ENCODE assay signal across 12 cellular contexts in genomic region chr2:27080140-27080469, GRCh38. TPM values are rescaled to one million over a fixed set of nuclear protein-coding genes. Genes with fewer than 3 reads are reported as not detected.
DNase-seq lines count a peak whose midpoint lies in the region; ATAC-seq and TF ChIP-seq lines count a peak whose summit lies in the region.
"Had no signal": no experiment of that assay in that cellular context is flagged by ENCODE, and none has a peak within 500 bp of the region (broad histone marks: within the 10 kb centered on the region; RNA-seq: fewer than 3 reads in every experiment).

No MANE protein-coding gene starts in this region.

- H3K4me2 ChIP-seq in neural progenitor cell = no peak overlapping the region

- no peaks in the 10 kb centered on the region for H4K20me1 ChIP-seq in neural progenitor cell (ENCODE audit: low read depth)

- no peaks in the 10 kb centered on the region for H3K27me3 Mint-ChIP-seq in effector memory CD8-positive, alpha-beta T cell
- H3K27me3 Mint-ChIP-seq in neural progenitor cell (ENCODE audit: insufficient read depth, low read depth) = no peaks in the 10 kb centered on the region

- H3K4me3 Mint-ChIP-seq in effector memory CD8-positive, alpha-beta T cell = peak overlapping the region in 1 of 2 donors; percentile 72
- peak overlapping the region; percentile 77 for H3K4me3 Mint-ChIP-seq in neural progenitor cell

- no peaks in the 10 kb centered on the region for H3K79me2 ChIP-seq in neural progenitor cell (ENCODE audit: low read depth)

- no peaks in the 10 kb centered on the region for H3K9me3 Mint-ChIP-seq in effector memory CD8-positive, alpha-beta T cell
- H3K9me3 Mint-ChIP-seq in neural progenitor cell = no peaks in the 10 kb centered on the region
- H3K9me3 Mint-ChIP-seq: CD4-positive, alpha-beta memory T cell had no signal

- DNase-seq in left ventricle myocardium inferior = no peak
- no peak for DNase-seq in Right ventricle myocardium inferior (ENCODE audit: missing footprints)
- DNase-seq in effector memory CD8-positive, alpha-beta T cell = no peak
- DNase-seq in neural progenitor cell (ENCODE audit: low spot score) = no peak
- no peak for DNase-seq in cerebellar cortex (ENCODE audit: low spot score)
- no peak for DNase-seq in substantia nigra (lab: John Stamatoyannopoulos, UW)
- no peak for DNase-seq in dedifferentiated amniotic fluid mesenchymal stem cell (ENCODE audit: extremely low spot score)
- DNase-seq in hypothalamus (lab: John Stamatoyannopoulos, UW) = no peak
- DNase-seq: CD4-positive, alpha-beta memory T cell; NCI-H2081; stimulated activated CD4-positive, alpha-beta T cell treated with anti-CD3 and anti-CD28 coated beads, Interleukin-4, amount 100 ng/mL, for 1 hour had no signal

- H3K4me1 ChIP-seq in left ventricle myocardium inferior (peaks cover 60% of the 10 kb centered on the region), neural progenitor cell (peaks cover 15% of the 10 kb centered on the region)

- H3K27ac Mint-ChIP-seq in effector memory CD8-positive, alpha-beta T cell = peak overlapping the region; percentile 83 to 90
- peak overlapping the region; percentile 65 for H3K27ac Mint-ChIP-seq in neural progenitor cell

- H3K36me3 ChIP-seq in left ventricle myocardium inferior (no peaks in the 10 kb centered on the region), neural progenitor cell (no peaks in the 10 kb centered on the region)

- H3K4me1 Mint-ChIP-seq in effector memory CD8-positive, alpha-beta T cell (ENCODE audit: low read depth in 2 of 2) = peaks cover 27 to 30% of the 10 kb centered on the region in 2 donors
- H3K4me1 Mint-ChIP-seq in neural progenitor cell = peaks cover 51% of the 10 kb centered on the region

- ATAC-seq in Right ventricle myocardium inferior = no peak
- no peak for ATAC-seq in effector memory CD8-positive, alpha-beta T cell (replicated peaks)
- ATAC-seq: GM12878 had no signal

- peaks cover 3% of the 10 kb centered on the region for H3K36me3 Mint-ChIP-seq in effector memory CD8-positive, alpha-beta T cell (ENCODE audit: insufficient read depth)
- no peaks in the 10 kb centered on the region for H3K36me3 Mint-ChIP-seq in neural progenitor cell
- H3K36me3 Mint-ChIP-seq: CD4-positive, alpha-beta memory T cell had no signal

- TF ChIP-seq CTCF in left ventricle myocardium inferior (IDR thresholded peaks at IDR 0.05; ENCODE audit: borderline replicate concordance) (no peak), neural progenitor cell (IDR thresholded peaks at IDR 0.05) (no peak)

- H3K9me3 ChIP-seq in left ventricle myocardium inferior (replicated peaks) = no peaks in the 10 kb centered on the region
- no peaks in the 10 kb centered on the region for H3K9me3 ChIP-seq in neural progenitor cell (ENCODE audit: low read depth)

- peak overlapping the region; percentile 93 for H3K27ac ChIP-seq in left ventricle myocardium inferior (replicated peaks)
- H3K27ac ChIP-seq in neural progenitor cell = no peak overlapping the region
- no peak overlapping the region for H3K27ac ChIP-seq in substantia nigra (ENCODE audit: low read depth, low read length, poor library complexity, severe bottlenecking)

- H3F3A ChIP-seq in neural progenitor cell (ENCODE audit: low read depth) = peaks cover 7% of the 10 kb centered on the region

- H3K27me3 ChIP-seq in left ventricle myocardium inferior (ENCODE audit: low read depth) (no peaks in the 10 kb centered on the region), neural progenitor cell (peaks cover 4% of the 10 kb centered on the region)

- no peak overlapping the region for H2AFZ ChIP-seq in neural progenitor cell (replicated peaks)

- intact Hi-C loops in left ventricle myocardium inferior (cut with micrococcal nuclease) = loop anchor here (10.0 kb wide), 1 partner anchor 115 kb away; no protein-coding TSS in a partner anchor
- intact Hi-C loops in Right ventricle myocardium inferior (cut with DNase I) = no loop called here

- no peak overlapping the region for H3K9ac ChIP-seq in neural progenitor cell

- peak overlapping the region; percentile 68 for H3K4me3 ChIP-seq in left ventricle myocardium inferior
- H3K4me3 ChIP-seq in neural progenitor cell = no peak overlapping the region
- H3K4me3 ChIP-seq: GM12878 had no signal

RNA-seq across cellular contexts. Expression of gene EMILIN1, which starts 1.7 kb away (rescaled TPM):
- 18.4 TPM for total RNA-seq in left ventricle myocardium inferior
- 25.8 TPM for total RNA-seq in Right ventricle myocardium inferior
- 0.15 and 5.1 TPM in 2 replicates for total RNA-seq in neural progenitor cell (ENCODE audit: low replicate concordance)

RNA-seq across cellular contexts. Expression of gene KHK, which starts 6.5 kb away (rescaled TPM):
- total RNA-seq in left ventricle myocardium inferior = 2.9 TPM
- 4.5 TPM for total RNA-seq in Right ventricle myocardium inferior
- total RNA-seq in neural progenitor cell (ENCODE audit: low replicate concordance) = 3.3 and 5.0 TPM in 2 replicates

RNA-seq across cellular contexts. Expression of gene OST4, which starts 8.7 kb away (rescaled TPM):
- total RNA-seq in left ventricle myocardium inferior = 354 TPM
- total RNA-seq in Right ventricle myocardium inferior = 411 TPM
- total RNA-seq in neural progenitor cell (ENCODE audit: low replicate concordance) = 84.6 and 256 TPM in 2 replicates

RNA-seq across cellular contexts. Expression of gene AGBL5, which starts 28.6 kb away (rescaled TPM):
- total RNA-seq in left ventricle myocardium inferior = 10.0 TPM
- total RNA-seq in Right ventricle myocardium inferior = 9.9 TPM
- total RNA-seq in neural progenitor cell (ENCODE audit: low replicate concordance) = 68.3 and 84.7 TPM in 2 replicates

RNA-seq across cellular contexts. Expression of gene CGREF1, which starts 38.8 kb away (rescaled TPM):
- total RNA-seq in left ventricle myocardium inferior = 0.80 TPM
- 0.84 TPM for total RNA-seq in Right ventricle myocardium inferior
- total RNA-seq in neural progenitor cell (ENCODE audit: low replicate concordance) = 2.1 and 3.0 TPM in 2 replicates
- total RNA-seq: GM12878 had no signal
